ENCODE assay signal across 20 cellular contexts in the genomic region with DNA sequence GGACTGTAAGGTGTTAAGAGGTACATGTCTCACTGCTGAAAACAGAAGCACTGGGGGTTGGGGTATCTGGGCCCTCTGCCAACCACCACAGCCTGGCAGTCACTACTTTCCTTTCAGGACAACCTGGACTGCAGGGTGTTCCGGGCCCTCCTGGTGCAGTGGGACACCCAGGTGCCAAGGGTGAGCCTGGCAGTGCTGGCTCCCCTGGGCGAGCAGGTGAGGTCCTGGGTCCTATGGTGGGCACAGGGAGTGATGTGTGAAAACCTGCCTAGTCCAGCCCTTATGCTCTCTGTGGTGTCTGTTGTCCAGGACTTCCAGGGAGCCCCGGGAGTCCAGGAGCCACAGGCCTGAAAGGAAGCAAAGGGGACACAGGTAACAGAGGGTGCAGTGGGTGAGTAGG. TPM values are rescaled to one million over a fixed set of nuclear protein-coding genes. Genes with fewer than 3 reads are reported as not detected.
A peak's percentile ranks its signal among the peaks of the same experiment; 100 is the strongest.
DNase-seq lines count a peak whose midpoint lies in the region; TF ChIP-seq lines count a peak whose summit lies in the region.
"Had no signal": no experiment of that assay in that cellular context is flagged by ENCODE, and none has a peak within 500 bp of the region (broad histone marks: within the 10 kb centered on the region; RNA-seq: fewer than 3 reads in every experiment).

No MANE protein-coding gene starts in this region.

- H3K23ac ChIP-seq in trophoblast cell (ENCODE audit: low read length) = no peak overlapping the region

- H2BK5ac ChIP-seq in trophoblast cell (ENCODE audit: low read depth, low read length, poor library complexity) = no peak overlapping the region

- no peak overlapping the region for H2AFZ ChIP-seq in trophoblast cell (ENCODE audit: insufficient read depth, low read length, poor library complexity)

- H3K4me3 Mint-ChIP-seq in type B pancreatic cell = no peak overlapping the region
- H3K4me3 Mint-ChIP-seq: HFFc6 had no signal

- H3K36me3 ChIP-seq in esophagus muscularis mucosa = no peaks in the 10 kb centered on the region
- no peaks in the 10 kb centered on the region for H3K36me3 ChIP-seq in trophoblast cell (ENCODE audit: control insufficient read depth in 1 of 2, insufficient read depth in 2 of 2, low read length in 2 of 2)
- H3K36me3 ChIP-seq: BE2C had no signal

- H4K91ac ChIP-seq in trophoblast cell (ENCODE audit: low read depth, low read length) = no peak overlapping the region

- no peak overlapping the region for H3K14ac ChIP-seq in trophoblast cell (ENCODE audit: low read length)

- DNase-seq in coronary artery (ENCODE audit: low spot score) (peak; percentile 52), esophagus muscularis mucosa (ENCODE audit: extremely low spot score) (peak; percentile 75), trophoblast cell (no peak), type B pancreatic cell (ENCODE audit: extremely low spot score, unreplicated experiment) (peak; percentile 49), putamen (ENCODE audit: low spot score) (no peak), GM10248 (ENCODE audit: extremely low spot score) (no peak)
- no peak for DNase-seq in activated T-cell treated with anti-CD3 and anti-CD28 coated beads, Interleukin-2, amount 50 U/mL, for 48 hours
- DNase-seq: BE2C; CD4-positive, alpha-beta memory T cell; COR-L47; DMS153; DMS79 treated with DMSO at 0.1 percent for 48 hours; EL; HCEC 1CT; HFFc6 had no signal

- H3K79me1 ChIP-seq in trophoblast cell (ENCODE audit: low read length) = no peaks in the 10 kb centered on the region

- 95% methylated on average over 2 of the region's 3 CpGs for WGBS in esophagus muscularis mucosa
- no CpG with 5 or more reads among the region's 3 CpGs for WGBS in trophoblast cell (ENCODE audit: extremely low coverage, insufficient coverage, insufficient read length)

- no peaks in the 10 kb centered on the region for H3K9me3 Mint-ChIP-seq in type B pancreatic cell

- H3K4me1 ChIP-seq in esophagus muscularis mucosa (no peaks in the 10 kb centered on the region), trophoblast cell (ENCODE audit: control insufficient read depth in 1 of 2, insufficient read depth in 2 of 2, low read length in 2 of 2) (no peaks in the 10 kb centered on the region)
- H3K4me1 ChIP-seq: A549, BE2C had no signal

- CTCF ChIA-PET in GM10248 (lab: Yijun Ruan, JAX) = no interaction called here

- POLR2A ChIA-PET in GM10248 (lab: Yijun Ruan, JAX) = no interaction called here

- no peak overlapping the region for H3K4me3 ChIP-seq in coronary artery
- no peak overlapping the region for H3K4me3 ChIP-seq in esophagus muscularis mucosa
- peak overlapping the region; percentile 30 for H3K4me3 ChIP-seq in trophoblast cell (ENCODE audit: low read depth, low read length)
- H3K4me3 ChIP-seq: A549 had no signal

- H3K9me3 ChIP-seq in esophagus muscularis mucosa (no peaks in the 10 kb centered on the region), trophoblast cell (ENCODE audit: insufficient read depth, low read depth, low read length) (peaks cover 5% of the 10 kb centered on the region)
- H3K9me3 ChIP-seq: BE2C had no signal

- no peak for TF ChIP-seq CTCF in coronary artery (IDR thresholded peaks at IDR 0.05)
- TF ChIP-seq CTCF in esophagus muscularis mucosa (IDR thresholded peaks at IDR 0.05) = no peak
- no peak for TF ChIP-seq CTCF in type B pancreatic cell (conservative IDR thresholded peaks at IDR 0.05)
- TF ChIP-seq CTCF in GM10248 (IDR thresholded peaks at IDR 0.05; ENCODE audit: control extremely low read depth, extremely low read depth, low read depth, missing control alignments) = no peak

- H3K18ac ChIP-seq in trophoblast cell (ENCODE audit: low read length) = no peak overlapping the region

- H3K27me3 Mint-ChIP-seq in type B pancreatic cell = peaks cover 29% of the 10 kb centered on the region

- intact Hi-C loops in esophagus muscularis mucosa (cut with DNase I) = no loop called here

- TF ChIP-seq EP300 in esophagus muscularis mucosa (IDR thresholded peaks at IDR 0.05) = no peak

- no peak overlapping the region for H2BK12ac ChIP-seq in trophoblast cell (ENCODE audit: low read length)

- no peaks in the 10 kb centered on the region for H3K36me3 Mint-ChIP-seq in type B pancreatic cell
- H3K36me3 Mint-ChIP-seq: CD4-positive, alpha-beta memory T cell had no signal

- no peak overlapping the region for H3K27ac Mint-ChIP-seq in type B pancreatic cell
- H3K27ac Mint-ChIP-seq: CD4-positive, alpha-beta memory T cell; HFFc6 had no signal

- H4K12ac ChIP-seq in trophoblast cell (ENCODE audit: low read depth, low read length) = no peak overlapping the region

- no peak overlapping the region for H3K4me2 ChIP-seq in trophoblast cell (ENCODE audit: low read length)
- H3K4me2 ChIP-seq: A549 had no signal

- H4K8ac ChIP-seq in trophoblast cell (ENCODE audit: low read depth, low read length) = no peak overlapping the region

- no peak overlapping the region for H3K27ac ChIP-seq in coronary artery
- no peak overlapping the region for H3K27ac ChIP-seq in esophagus muscularis mucosa (replicated peaks in 1 of 4)
- H3K27ac ChIP-seq in trophoblast cell (ENCODE audit: low read depth, low read length) = no peak overlapping the region
- H3K27ac ChIP-seq: A549, C4-2B had no signal

- H3K9ac ChIP-seq in trophoblast cell (ENCODE audit: low read length) = no peak overlapping the region

- no peaks in the 10 kb centered on the region for H3K79me2 ChIP-seq in trophoblast cell (ENCODE audit: control insufficient read depth, insufficient read depth, low read length, poor library complexity)

- H2AK5ac ChIP-seq in trophoblast cell (ENCODE audit: low read length) = no peak overlapping the region

- H3K4me1 Mint-ChIP-seq in type B pancreatic cell (ENCODE audit: unreplicated experiment) = no peaks in the 10 kb centered on the region
- H3K4me1 Mint-ChIP-seq: CD4-positive, alpha-beta memory T cell had no signal

- no peak overlapping the region for H2BK120ac ChIP-seq in trophoblast cell (ENCODE audit: insufficient read depth, low read length, poor library complexity)

- peaks cover 0 to 16% (median 0%) of the 10 kb centered on the region in 4 donors for H3K27me3 ChIP-seq in esophagus muscularis mucosa
- no peaks in the 10 kb centered on the region for H3K27me3 ChIP-seq in trophoblast cell (ENCODE audit: insufficient read depth, low read length)
- H3K27me3 ChIP-seq: BE2C had no signal

- TF ChIP-seq POLR2A in esophagus muscularis mucosa (IDR thresholded peaks at IDR 0.05; ENCODE audit: low read depth) = no peak

- H3K4ac ChIP-seq in trophoblast cell (ENCODE audit: low read depth, low read length) = no peak overlapping the region

RNA-seq across cellular contexts. Expression of gene MARCO, which starts 40.0 kb away (rescaled TPM):
- total RNA-seq in esophagus muscularis mucosa (10 to 100 TPM in 2 of 4 donors, 1 to 10 TPM in 2; 7.3 to 19.8 (median 12.9) TPM), type B pancreatic cell (ENCODE audit: low replicate concordance) (1.1 and 1.6 TPM in 2 replicates)
- 0.07 and 0.08 TPM in 2 replicates for polyA plus RNA-seq in trophoblast cell (2013)
- total RNA-seq: H4, HepG2, HFFc6 had no signal
- polyA plus RNA-seq: AG04450; CD4-positive, alpha-beta memory T cell; HepG2 had no signal

Comparison
In these comparisons a context has a peak if more than half of its experiments do, and no peak if none do; other contexts are left out.
1. DNase-seq: peak in coronary artery (single experiment), esophagus muscularis mucosa (single experiment) and type B pancreatic cell (single experiment); none in trophoblast cell (0 of 2), putamen (single experiment), GM10248 (single experiment) and activated T-cell treated with anti-CD3 and anti-CD28 coated beads, Interleukin-2, amount 50 U/mL, for 48 hours (0 of 2).